20 cellular contexts compared by ENCODE assay signal in genomic region chrX:103183912-103184311, GRCh38.
"Had no signal": no experiment of that assay in that cellular context is flagged by ENCODE, and none has a peak within 500 bp of the region (broad histone marks: within the 10 kb centered on the region; RNA-seq: fewer than 3 reads in every experiment).

No MANE protein-coding gene starts in this region.

- H3K4me1 ChIP-seq: body of pancreas, gastrocnemius medialis, prostate gland, right lobe of liver, spleen, suprapubic skin, upper lobe of right lung had no signal

- H3K9me3 ChIP-seq: body of pancreas, gastrocnemius medialis, prostate gland, right lobe of liver, spleen, suprapubic skin, upper lobe of right lung had no signal

- H3K27ac ChIP-seq: body of pancreas, epithelial cell of prostate, gastrocnemius medialis, prostate gland, right lobe of liver, spleen, suprapubic skin, upper lobe of right lung had no signal

- DNase-seq: activated CD4-positive, alpha-beta T cell treated with anti-CD3 and anti-CD28 coated beads, Interleukin-2, amount 50 U/mL, for 4 hours; activated effector memory CD4-positive, alpha-beta T cell treated with Interleukin-2 at 50 U/mL for 16 hours; activated T-cell treated with anti-CD3 and anti-CD28 coated beads, Interleukin-2, amount 50 U/mL, for 24 hours; body of pancreas; effector memory CD4-positive, alpha-beta T cell; gastrocnemius medialis; left colon; mammary epithelial cell; occipital lobe; right lobe of liver; spleen; stimulated activated CD4-positive, alpha-beta T cell treated with anti-CD3 and anti-CD28 coated beads, Interleukin-1b, Interleukin-23, amount 100 ng/mL, for 48 hours; stimulated activated naive CD4-positive, alpha-beta T cell treated with Interleukin-2 at 50 U/mL for 16 hours; upper lobe of right lung had no signal

- H3K36me3 ChIP-seq: gastrocnemius medialis, prostate gland, right lobe of liver, spleen, suprapubic skin, upper lobe of right lung had no signal

- H3K4me3 ChIP-seq: body of pancreas, gastrocnemius medialis, prostate gland, right lobe of liver, spleen, suprapubic skin, upper lobe of right lung had no signal

- H3K27me3 ChIP-seq: body of pancreas, right lobe of liver, suprapubic skin, upper lobe of right lung had no signal

- H3K27ac Mint-ChIP-seq: activated naive CD4-positive, alpha-beta T cell treated with anti-CD3 and anti-CD28 coated beads, Interleukin-2, amount 50 U/mL, for 24 hours; activated T-cell treated with anti-CD3 and anti-CD28 coated beads, Interleukin-2, amount 50 U/mL, for 24 hours; nephron; T-helper 1 cell treated with Interleukin-12 subunit alpha and Interleukin-12 subunit beta and Interleukin-4 antibody, amounts not matched to agents 30 μg/mL and 1 μg/mL, for 36 hours had no signal

- H3K4me3 Mint-ChIP-seq: activated naive CD4-positive, alpha-beta T cell treated with anti-CD3 and anti-CD28 coated beads, Interleukin-2, amount 50 U/mL, for 24 hours; activated T-cell treated with anti-CD3 and anti-CD28 coated beads, Interleukin-2, amount 50 U/mL, for 24 hours; nephron; T-helper 1 cell treated with Interleukin-12 subunit alpha and Interleukin-12 subunit beta and Interleukin-4 antibody, amounts not matched to agents 30 μg/mL and 1 μg/mL, for 36 hours had no signal

- ATAC-seq: body of pancreas, gastrocnemius medialis, left colon, right lobe of liver, upper lobe of right lung had no signal

- H3K36me3 Mint-ChIP-seq: activated naive CD4-positive, alpha-beta T cell treated with anti-CD3 and anti-CD28 coated beads, Interleukin-2, amount 50 U/mL, for 24 hours had no signal

- H3K9me3 Mint-ChIP-seq: activated naive CD4-positive, alpha-beta T cell treated with anti-CD3 and anti-CD28 coated beads, Interleukin-2, amount 50 U/mL, for 24 hours; activated T-cell treated with anti-CD3 and anti-CD28 coated beads, Interleukin-2, amount 50 U/mL, for 24 hours; nephron; T-helper 1 cell treated with Interleukin-12 subunit alpha and Interleukin-12 subunit beta and Interleukin-4 antibody, amounts not matched to agents 30 μg/mL and 1 μg/mL, for 36 hours had no signal

- H3K4me1 Mint-ChIP-seq: activated naive CD4-positive, alpha-beta T cell treated with anti-CD3 and anti-CD28 coated beads, Interleukin-2, amount 50 U/mL, for 24 hours; nephron had no signal
